8 cellular contexts compared by ENCODE assay signal in genomic region chr6:169724554-169725269, GRCh38. TPM values are rescaled to one million over a fixed set of nuclear protein-coding genes. Genes with fewer than 3 reads are reported as not detected.
DNase-seq lines count a peak whose midpoint lies in the region; ATAC-seq and TF ChIP-seq lines count a peak whose summit lies in the region.

No MANE protein-coding gene starts in this region.

- H3K4me1 ChIP-seq in BLaER1 (peaks cover 31% of the 10 kb centered on the region), gastroesophageal sphincter (peaks cover 4 to 38% (median 9%) of the 10 kb centered on the region in 3 donors), thyroid gland (peaks cover 12 to 16% of the 10 kb centered on the region in 2 donors)

- TF ChIP-seq CTCF in RWPE1 (conservative IDR thresholded peaks at IDR 0.05; ENCODE audit: low read depth) (no peak), gastroesophageal sphincter (IDR thresholded peaks at IDR 0.05) (peak in 2 of 4 experiments; percentile 2 to 20), thyroid gland (IDR thresholded peaks at IDR 0.05) (no peak)

- no peaks in the 10 kb centered on the region for H3K27me3 ChIP-seq in BLaER1
- no peaks in the 10 kb centered on the region for H3K27me3 ChIP-seq in gastroesophageal sphincter
- no peaks in the 10 kb centered on the region for H3K27me3 ChIP-seq in thyroid gland

- H3K36me3 ChIP-seq in BLaER1 (no peaks in the 10 kb centered on the region; the same call in 1 of the 2 replicates), gastroesophageal sphincter (no peaks in the 10 kb centered on the region), thyroid gland (no peaks in the 10 kb centered on the region)

- peak overlapping the region; percentile 94 for H3K27ac ChIP-seq in BLaER1
- H3K27ac ChIP-seq in RWPE1, result peak overlapping the region; percentile 83
- peak overlapping the region; percentile 72 to 99 (median 98) for H3K27ac ChIP-seq in gastroesophageal sphincter
- H3K27ac ChIP-seq in thyroid gland, result peak overlapping the region; percentile 77 to 97 (median 89)

- H3K4me2 ChIP-seq in BLaER1, result peak overlapping the region; percentile 93

- H3K9me3 ChIP-seq in BLaER1 (no peaks in the 10 kb centered on the region), gastroesophageal sphincter (no peaks in the 10 kb centered on the region), thyroid gland (no peaks in the 10 kb centered on the region)

- DNase-seq in RWPE1 (ENCODE audit: low spot score) (peak; percentile 19), occipital lobe (lab: John Stamatoyannopoulos, UW) (peak; percentile 63), thyroid gland (peak; percentile 55 to 56)
- peak; percentile 54 to 72 (median 62) for DNase-seq in activated naive CD4-positive, alpha-beta T cell (lab: John Stamatoyannopoulos, UW)

- no peak for TF ChIP-seq EP300 in gastroesophageal sphincter (IDR thresholded peaks at IDR 0.05)

- TF ChIP-seq POLR2A in GM19099 (IDR thresholded peaks at IDR 0.05; ENCODE audit: extremely low read depth, insufficient read length, low read depth) (peak; percentile 50), gastroesophageal sphincter (IDR thresholded peaks at IDR 0.05) (peak; percentile 8 to 21), thyroid gland (IDR thresholded peaks at IDR 0.05) (peak in 1 of 2 donors; percentile 31)

- POLR2A ChIA-PET in RWPE1 (lab: Yijun Ruan, JAX; ENCODE audit: low non-redundant PET), result no interaction called here

- ATAC-seq in HG03354 (IDR thresholded peaks at IDR 0.05; ENCODE audit: poor library complexity, severe bottlenecking, unreplicated experiment), result peak; percentile 40
- ATAC-seq in gastroesophageal sphincter, result peak; percentile 24

- peaks cover 40% of the 10 kb centered on the region for H4K20me1 ChIP-seq in BLaER1

- intact Hi-C loops in thyroid gland (cut with DNase I), result no loop called here

- peak overlapping the region; percentile 86 for H3K4me3 ChIP-seq in BLaER1
- peak overlapping the region; percentile 53 to 84 for H3K4me3 ChIP-seq in gastroesophageal sphincter
- peak overlapping the region in 2 of 3 donors; percentile 75 to 78 for H3K4me3 ChIP-seq in thyroid gland (replicated peaks in 1 of 3)

- CTCF ChIA-PET in RWPE1 (lab: Yijun Ruan, JAX), result no interaction called here

- peak overlapping the region; percentile 96 for H3K9ac ChIP-seq in BLaER1

- WGBS in gastroesophageal sphincter (ENCODE audit: low coverage in 1 of 2), 2 donors, result 0% methylated on average over 1 to 7 of the region's 88 CpGs
- WGBS in thyroid gland, 2 donors, result 8 to 19% methylated on average over 2 to 19 of the region's 88 CpGs

RNA-seq across cellular contexts. Expression of gene PHF10, which starts 0.4 kb away (rescaled TPM):
- total RNA-seq in gastroesophageal sphincter (10 to 100 TPM; 72.3 to 92.9 (median 82.5) TPM), occipital lobe (29.5 TPM), thyroid gland (10 to 100 TPM; 39.4 to 74.3 (median 60.0) TPM)

RNA-seq across cellular contexts. Expression of gene C6orf120, which starts 22.8 kb away (rescaled TPM):
- total RNA-seq in gastroesophageal sphincter (10 to 100 TPM; 31.9 to 38.8 (median 35.4) TPM), occipital lobe (24.3 TPM), thyroid gland (10 to 100 TPM; 19.8 to 32.1 (median 29.3) TPM)

RNA-seq across cellular contexts. Expression of gene WDR27, which starts 22.9 kb away (rescaled TPM):
- 10 to 100 TPM in 3 of 4 donors, 1 to 10 TPM in 1; 10.0 to 35.0 (median 20.7) TPM for total RNA-seq in gastroesophageal sphincter
- 31.5 TPM for total RNA-seq in occipital lobe
- total RNA-seq in thyroid gland, result 10 to 100 TPM; 48.9 to 74.6 (median 51.8) TPM

RNA-seq across cellular contexts. Expression of gene DYNLT2, which starts 26.7 kb away (rescaled TPM):
- total RNA-seq in gastroesophageal sphincter (1 to 10 TPM in 3 of 4 donors, under 1 TPM in 1; 0.74 to 3.1 (median 1.4) TPM), occipital lobe (2.8 TPM), thyroid gland (1 to 10 TPM in 3 of 4 donors, under 1 TPM in 1; 0.50 to 5.5 (median 2.5) TPM)

RNA-seq across cellular contexts. Expression of gene ERMARD, which starts 26.7 kb away (rescaled TPM):
- total RNA-seq in gastroesophageal sphincter, result 10 to 100 TPM; 14.3 to 31.9 (median 16.8) TPM
- total RNA-seq in occipital lobe, result 25.3 TPM
- 10 to 100 TPM; 29.4 to 49.8 (median 32.0) TPM for total RNA-seq in thyroid gland

Comparison
In these comparisons a context has a peak if more than half of its experiments do, and no peak if none do; other contexts are left out.
1. Peak in every context shown above with its lines: DNase-seq, ATAC-seq, H3K4me3 ChIP-seq and H3K27ac ChIP-seq.